In the genomic region with DNA sequence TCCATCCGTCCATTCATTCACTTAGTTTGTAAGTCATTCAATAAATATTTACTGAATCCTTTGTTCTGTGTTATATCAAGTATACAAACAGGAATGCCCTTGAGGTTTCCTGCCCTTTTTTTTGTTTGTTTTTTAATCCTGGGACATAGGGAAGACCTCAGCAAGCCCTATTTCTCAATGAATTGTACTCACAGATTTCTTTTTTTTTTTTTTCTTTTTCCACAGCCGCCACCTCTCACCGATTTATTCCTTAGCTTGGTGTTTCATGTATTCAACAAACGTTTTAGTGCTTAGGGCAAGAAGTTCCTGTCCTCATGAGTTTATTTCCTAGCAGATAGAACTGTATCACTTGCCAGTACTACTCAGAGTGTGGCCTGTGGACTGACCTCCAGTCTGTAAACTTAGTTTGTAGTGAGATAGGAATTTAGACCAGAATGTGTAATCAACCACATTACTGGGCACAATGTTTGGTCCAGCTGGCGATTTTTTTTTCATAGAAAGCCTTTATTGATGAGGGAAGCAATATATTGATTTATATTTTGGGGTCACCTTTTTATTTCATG, we compare ENCODE assay signal across 18 cellular contexts. TPM values are rescaled to one million over a fixed set of nuclear protein-coding genes. Genes with fewer than 3 reads are reported as not detected.
DNase-seq lines count a peak whose midpoint lies in the region; ATAC-seq and TF ChIP-seq lines count a peak whose summit lies in the region.
"Had no signal": no experiment of that assay in that cellular context is flagged by ENCODE, and none has a peak within 500 bp of the region (broad histone marks: within the 10 kb centered on the region; RNA-seq: fewer than 3 reads in every experiment).

No MANE protein-coding gene starts in this region.

- H2AFZ ChIP-seq in MM.1S (ENCODE audit: low read length) (no peak overlapping the region), mesenchymal stem cell (ENCODE audit: low read depth, low read length) (no peak overlapping the region)

- ATAC-seq in HG02759 (IDR thresholded peaks at IDR 0.05; ENCODE audit: unreplicated experiment) = no peak
- ATAC-seq: mucosa of descending colon had no signal

- intact Hi-C loops in adrenal gland (cut with DNase I) = no loop called here

- no peak for TF ChIP-seq POLR2A in adrenal gland (IDR thresholded peaks at IDR 0.05)

- H3K36me3 ChIP-seq in MM.1S (replicated peaks; ENCODE audit: insufficient read depth, low read length) = peaks cover 44% of the 10 kb centered on the region
- peaks cover 9 to 92% of the 10 kb centered on the region in 2 experiments for H3K36me3 ChIP-seq in mesenchymal stem cell (ENCODE audit: control insufficient read depth in 1 of 2, insufficient read depth in 2 of 2, low read depth in 1 of 2, low read length in 2 of 2)
- peaks cover 0 to 98% of the 10 kb centered on the region in 2 donors for H3K36me3 ChIP-seq in adrenal gland (replicated peaks in 1 of 2)

- H3K4me2 ChIP-seq in MM.1S (ENCODE audit: low read depth, low read length) (peak overlapping the region; percentile 8; the same call in 1 of the 2 replicates), mesenchymal stem cell (ENCODE audit: low read length, poor library complexity, severe bottlenecking) (no peak overlapping the region)

- H2AK5ac ChIP-seq in mesenchymal stem cell (ENCODE audit: low read length, severe bottlenecking) = no peak overlapping the region

- peaks cover 37% of the 10 kb centered on the region for H3F3A ChIP-seq in MM.1S (ENCODE audit: insufficient read depth, low read length)

- no peak overlapping the region for H2BK12ac ChIP-seq in mesenchymal stem cell (ENCODE audit: low read length in 2 of 2)

- H4K91ac ChIP-seq in mesenchymal stem cell (ENCODE audit: low read length) = no peak overlapping the region

- H3K79me2 ChIP-seq in MM.1S (ENCODE audit: low read length) = peaks cover 87% of the 10 kb centered on the region

- DNase-seq in AG08396 (ENCODE audit: low spot score) (peak; percentile 65), MM.1S (no peak), fibroblast of mammary gland (ENCODE audit: low read depth) (peak; percentile 47), mesenchymal stem cell (peak; percentile 80), adrenal gland (no peak), NCI-H748 treated with DMSO at 0.1 percent for 48 hours (lab: John Stamatoyannopoulos, UW) (no peak), middle frontal gyrus (ENCODE audit: extremely low spot score, low spot score) (no peak)
- DNase-seq: activated naive CD4-positive, alpha-beta T cell treated with Interleukin-2 at 50 U/mL for 16 hours; BE2C; DMS79; mucosa of descending colon; NCI-H1694; NCI-H82; stimulated activated CD4-positive, alpha-beta T cell treated with anti-CD3 and anti-CD28 coated beads, Interleukin-2, amount 100 ng/mL, for 24 hours; trophoblast cell had no signal

- H3K9me2 ChIP-seq in MM.1S (replicated peaks; ENCODE audit: insufficient read depth, low read length) = no peaks in the 10 kb centered on the region

- 33% methylated on average over 1 of the region's 5 CpGs for WGBS in mesenchymal stem cell
- 64 to 79% (median 70%) methylated on average over 5 of the region's 5 CpGs for WGBS in adrenal gland, 4 donors

- no peak for TF ChIP-seq CTCF in MM.1S (IDR thresholded peaks at IDR 0.05; ENCODE audit: low read length)
- TF ChIP-seq CTCF in fibroblast of mammary gland (conservative IDR thresholded peaks at IDR 0.05; ENCODE audit: control insufficient read depth, insufficient read depth, low read depth, low read length) = no peak
- no peak for TF ChIP-seq CTCF in adrenal gland (IDR thresholded peaks at IDR 0.05)

- no peaks in the 10 kb centered on the region for H3K9me3 ChIP-seq in MM.1S (replicated peaks; ENCODE audit: insufficient read depth, low read length)
- H3K9me3 ChIP-seq in mesenchymal stem cell (ENCODE audit: control insufficient read depth, low read length) = no peaks in the 10 kb centered on the region
- H3K9me3 ChIP-seq in adrenal gland (replicated peaks in 1 of 3) = no peaks in the 10 kb centered on the region
- H3K9me3 ChIP-seq: BE2C, mucosa of descending colon had no signal

- H3K4ac ChIP-seq in mesenchymal stem cell (ENCODE audit: low read depth in 1 of 2, low read length in 2 of 2) = no peak overlapping the region

- no peaks in the 10 kb centered on the region for H4K20me1 ChIP-seq in MM.1S (ENCODE audit: insufficient read depth, low read length)

- no peak overlapping the region for H3K23ac ChIP-seq in mesenchymal stem cell (ENCODE audit: low read length in 2 of 2)

- H3K27ac ChIP-seq in MM.1S (ENCODE audit: low read length) (peak overlapping the region; percentile 51; the same call in 1 of the 2 replicates), mesenchymal stem cell (ENCODE audit: low read length, poor library complexity, severe bottlenecking) (no peak overlapping the region), adrenal gland (peak overlapping the region in 2 of 5 donors; percentile 68 to 69)

- no peak overlapping the region for H3K14ac ChIP-seq in mesenchymal stem cell (ENCODE audit: low read length in 2 of 2)

- no peak overlapping the region for H2BK5ac ChIP-seq in mesenchymal stem cell (ENCODE audit: low read depth, low read length, poor library complexity, severe bottlenecking)

- H3K4me3 ChIP-seq in MM.1S (ENCODE audit: low read length) = no peak overlapping the region
- H3K4me3 ChIP-seq in fibroblast of mammary gland (ENCODE audit: control insufficient read depth, low read depth, low read length) = no peak overlapping the region
- H3K4me3 ChIP-seq in mesenchymal stem cell (ENCODE audit: insufficient read depth in 1 of 2, low read depth in 1 of 2, low read length in 2 of 2) = no peak overlapping the region
- no peak overlapping the region for H3K4me3 ChIP-seq in adrenal gland
- H3K4me3 ChIP-seq: K562, mucosa of descending colon had no signal

- peaks cover 9% of the 10 kb centered on the region for H3K79me1 ChIP-seq in mesenchymal stem cell (replicated peaks; ENCODE audit: low read length, poor library complexity, severe bottlenecking)

- H3K4me1 ChIP-seq in MM.1S (ENCODE audit: low read length) (peaks cover 43% of the 10 kb centered on the region), mesenchymal stem cell (ENCODE audit: control insufficient read depth, insufficient read depth, low read depth, low read length) (peaks cover 9% of the 10 kb centered on the region), adrenal gland (replicated peaks in 1 of 2) (peaks cover 12 to 29% of the 10 kb centered on the region in 2 donors)

- H3K9ac ChIP-seq in MM.1S (ENCODE audit: low read length) = no peak overlapping the region
- H3K9ac ChIP-seq in mesenchymal stem cell (ENCODE audit: low read length) = no peak overlapping the region

- H3K27me3 ChIP-seq in MM.1S (replicated peaks; ENCODE audit: insufficient read depth, low read length) (no peaks in the 10 kb centered on the region), mesenchymal stem cell (ENCODE audit: control insufficient read depth in 1 of 2, insufficient read depth in 1 of 2, low read length in 2 of 2) (no peaks in the 10 kb centered on the region), adrenal gland (no peaks in the 10 kb centered on the region)
- H3K27me3 ChIP-seq: BE2C had no signal

- no peak overlapping the region for H2BK15ac ChIP-seq in mesenchymal stem cell (ENCODE audit: low read depth, poor library complexity, severe bottlenecking)

- no peak overlapping the region for H4K8ac ChIP-seq in mesenchymal stem cell (ENCODE audit: low read length)

- no peak overlapping the region for H2BK120ac ChIP-seq in mesenchymal stem cell (ENCODE audit: low read depth, low read length)

- no peak overlapping the region for H3K18ac ChIP-seq in mesenchymal stem cell (ENCODE audit: low read depth in 1 of 2, low read length in 2 of 2)

RNA-seq across cellular contexts. Expression of a gene that starts 35.4 kb away (rescaled TPM):
- not detected for polyA plus RNA-seq in mesenchymal stem cell (2013, experiment 1 of 2)
- 0.03 TPM for polyA plus RNA-seq in mesenchymal stem cell (2013, experiment 2 of 2)
- under 1 TPM in 3 of 8 donors, not detected in 5; 0.08 to 0.25 (median 0.11) TPM for total RNA-seq in adrenal gland
- polyA plus RNA-seq in adrenal gland = under 1 TPM; 0.13 to 0.16 (median 0.16) TPM
- total RNA-seq: K562, mucosa of descending colon had no signal
- polyA plus RNA-seq: esophagus had no signal

Comparison
In these comparisons a context has a peak if more than half of its experiments do, and no peak if none do; other contexts are left out.
1. DNase-seq: peak in AG08396 (single experiment), fibroblast of mammary gland (single experiment) and mesenchymal stem cell (single experiment); none in MM.1S (single experiment), adrenal gland (0 of 7), NCI-H748 treated with DMSO at 0.1 percent for 48 hours (single experiment) and middle frontal gyrus (single experiment).